Comparison of ENCODE assay signal across 12 cellular contexts in genomic region chr2:232854082-232854481, GRCh38. TPM values are rescaled to one million over a fixed set of nuclear protein-coding genes. Genes with fewer than 3 reads are reported as not detected.
A peak's percentile ranks its signal among the peaks of the same experiment; 100 is the strongest.
DNase-seq lines count a peak whose midpoint lies in the region; ATAC-seq, FAIRE-seq and TF ChIP-seq lines count a peak whose summit lies in the region.
"Had no signal": no experiment of that assay in that cellular context is flagged by ENCODE, and none has a peak within 500 bp of the region (broad histone marks: within the 10 kb centered on the region; RNA-seq: fewer than 3 reads in every experiment).

No MANE protein-coding gene starts in this region.

- H3K36me3 ChIP-seq in kidney (ENCODE audit: control insufficient read depth in 1 of 2, insufficient read depth in 2 of 2, low read length in 2 of 2): peaks cover 22 to 40% of the 10 kb centered on the region in 2 donors

- ATAC-seq in GM19324 (IDR thresholded peaks at IDR 0.05; ENCODE audit: low FRiP score, unreplicated experiment) (no peak), GM19455 (IDR thresholded peaks at IDR 0.05; ENCODE audit: unreplicated experiment) (no peak)
- ATAC-seq: activated CD4-positive, alpha-beta T cell treated with anti-CD3 and anti-CD28 coated beads for 36 hours; GM12878 had no signal

- intact Hi-C loops in kidney (cut with DNase I): loop anchor here (10.0 kb wide), 1 partner anchor 401 kb away; the partner anchor contains the start of gene ATG16L1

- DNase-seq in A172 (ENCODE audit: low spot score) (peak; percentile 87), HFF-Myc (ENCODE audit: extremely low read depth, low read depth) (peak; percentile 79), astrocyte of the cerebellum (ENCODE audit: low read depth) (peak; percentile 42), kidney (peak; percentile 69), activated gamma-delta T cell (lab: John Stamatoyannopoulos, UW) (no peak)
- no peak for DNase-seq in activated CD4-positive, alpha-beta T cell treated with anti-CD3 and anti-CD28 coated beads for 4 hours
- DNase-seq: activated CD4-positive, alpha-beta T cell treated with anti-CD3 and anti-CD28 coated beads for 36 hours; NCI-H1105 had no signal

- in situ Hi-C loops in astrocyte of the cerebellum (cut with HindIII; ENCODE audit: low sequenced_read_pairs): loop anchor here (25.0 kb wide), 1 partner anchor 383 kb away; no protein-coding TSS in a partner anchor

- no peak overlapping the region for H3K27ac ChIP-seq in kidney (ENCODE audit: low read depth in 2 of 2, low read length in 2 of 2)
- H3K27ac ChIP-seq: vagina had no signal

- no peak overlapping the region for H3K4me3 ChIP-seq in HFF-Myc (replicated peaks; ENCODE audit: low read depth, low read length)
- H3K4me3 ChIP-seq in astrocyte of the cerebellum (ENCODE audit: low read depth, low read length): no peak overlapping the region
- H3K4me3 ChIP-seq in kidney (ENCODE audit: low read length in 2 of 2): no peak overlapping the region
- H3K4me3 ChIP-seq: GM12878, vagina had no signal

- FAIRE-seq in kidney (lab: Jason Lieb, UNC): no peak
- FAIRE-seq: GM12878 had no signal

- H3K9ac ChIP-seq in kidney (ENCODE audit: low read length in 2 of 2): no peak overlapping the region

- H3K4me1 ChIP-seq in kidney (ENCODE audit: control insufficient read depth in 1 of 2, insufficient read depth in 1 of 2, low read depth in 1 of 2, low read length in 2 of 2): peaks cover 0 to 2% of the 10 kb centered on the region in 2 donors

- H3K9me3 ChIP-seq in kidney (ENCODE audit: control insufficient read depth in 1 of 2, low read length in 2 of 2): no peaks in the 10 kb centered on the region
- H3K9me3 ChIP-seq: vagina had no signal

- TF ChIP-seq CTCF in HFF-Myc (IDR thresholded peaks at IDR 0.05; ENCODE audit: low read depth, low read length, missing control alignments): no peak
- TF ChIP-seq CTCF in astrocyte of the cerebellum (IDR thresholded peaks at IDR 0.05; ENCODE audit: low read depth, low read length, missing control alignments): no peak
- TF ChIP-seq CTCF in kidney (IDR thresholded peaks at IDR 0.05; ENCODE audit: borderline replicate concordance, extremely low read depth, insufficient read depth): no peak

RNA-seq across cellular contexts. Expression of gene SNORC, which starts 16.0 kb away (rescaled TPM):
- total RNA-seq in A172 (2014; rRNA removed; shearing (Covaris generic)): 0.17 and 0.86 TPM in 2 replicates
- total RNA-seq in kidney: 2.7 TPM
- 3.3 TPM for polyA plus RNA-seq in kidney (ENCODE audit: insufficient read depth, low read depth, low replicate concordance)
- total RNA-seq: vagina had no signal

Comparison
In these comparisons a context has a peak if more than half of its experiments do, and no peak if none do; other contexts are left out.
1. DNase-seq: peak in A172 (single experiment), HFF-Myc (single experiment), astrocyte of the cerebellum (single experiment) and kidney (single experiment); none in activated gamma-delta T cell (single experiment) and activated CD4-positive, alpha-beta T cell treated with anti-CD3 and anti-CD28 coated beads for 4 hours (0 of 2).